1 cellular context compared by ENCODE assay signal in genomic region chr5:39186722-39187539, GRCh38.
TF ChIP-seq lines count a peak whose summit lies in the region.

No MANE protein-coding gene starts in this region.

TF ChIP-seq in K562, 482 proteins besides CTCF, POLR2A, EP300 and RAD21 (continued from another document and continues in another):
- peak; percentile 76 for TF ChIP-seq SOX6 (IDR thresholded peaks at IDR 0.05)
- peak; percentile 96 for TF ChIP-seq CHD4 (IDR thresholded peaks at IDR 0.05; ENCODE audit: insufficient read depth, insufficient replicate concordance, low read depth, low read length, poor library complexity, severe bottlenecking)
- 0 out of 4 replicates have a peak, but pooled peaks of 1 of the 2 experiments have one; percentile 37 for TF ChIP-seq TEAD1 (CRISPR knock-in tag; IDR thresholded peaks at IDR 0.05)
- TF ChIP-seq ZNF239 (CRISPR knock-in tag; IDR thresholded peaks at IDR 0.05), result peak; percentile 14; the same call in 1 of the 2 replicates
- TF ChIP-seq CBFA2T3 (IDR thresholded peaks at IDR 0.05), result peak; percentile 88
- TF ChIP-seq ARID3A (IDR thresholded peaks at IDR 0.05; ENCODE audit: borderline replicate concordance, low read depth, low read length), result 0 out of 2 replicates have a peak, but pooled peaks have one; percentile 46
- peak; percentile 64 to 73 for TF ChIP-seq KDM1A (IDR thresholded peaks at IDR 0.05)
- TF ChIP-seq MTA1 (IDR thresholded peaks at IDR 0.05; ENCODE audit: borderline replicate concordance), result 0 out of 2 replicates have a peak, but pooled peaks have one; percentile 17
- TF ChIP-seq HDAC1 (IDR thresholded peaks at IDR 0.05), result peak in 1 of 2 experiments; percentile 54; a peak in 1 of 4 replicates
- TF ChIP-seq ZNF551 (CRISPR knock-in tag; IDR thresholded peaks at IDR 0.05), result no peak
- TF ChIP-seq HDAC2 (IDR thresholded peaks at IDR 0.05), result 0 out of 2 replicates have a peak, but pooled peaks have one; percentile 47
- TF ChIP-seq KLF16 (IDR thresholded peaks at IDR 0.05), result peak; percentile 64; the same call in 1 of the 2 replicates
- TF ChIP-seq MEIS2 (IDR thresholded peaks at IDR 0.05; ENCODE audit: partially characterized antibody), result peak; percentile 48
- 0 out of 2 replicates have a peak, but pooled peaks have one; percentile 43 for TF ChIP-seq HMBOX1 (IDR thresholded peaks at IDR 0.05)
- peak; percentile 72; the same call in 1 of the 2 replicates for TF ChIP-seq TCF7 (IDR thresholded peaks at IDR 0.05; ENCODE audit: borderline replicate concordance)
- TF ChIP-seq ZNF639 (CRISPR knock-in tag; conservative IDR thresholded peaks at IDR 0.05 in 1 of 2, IDR thresholded peaks at IDR 0.05 in 1 of 2), result 0 out of 4 replicates have a peak, but pooled peaks of 1 of the 2 experiments have one; percentile 27
- no peak for TF ChIP-seq FOXO4 (CRISPR knock-in tag; IDR thresholded peaks at IDR 0.05)
- TF ChIP-seq PHB (CRISPR knock-in tag; IDR thresholded peaks at IDR 0.05), result no peak
- TF ChIP-seq TAL1 (IDR thresholded peaks at IDR 0.05), result peak; percentile 79
- TF ChIP-seq SNAPC5 (CRISPR knock-in tag; IDR thresholded peaks at IDR 0.05), result no peak
- TF ChIP-seq HDAC8 (tag; IDR thresholded peaks at IDR 0.05), result no peak
- TF ChIP-seq MNT (conservative IDR thresholded peaks at IDR 0.05), result no peak
- TF ChIP-seq MECOM (CRISPR knock-in tag; IDR thresholded peaks at IDR 0.05), result 0 out of 2 replicates have a peak, but pooled peaks have one; percentile 48
- TF ChIP-seq LEF1 (IDR thresholded peaks at IDR 0.05), result peak; percentile 75; the same call in 1 of the 2 replicates
- no peak for TF ChIP-seq MBD1 (CRISPR knock-in tag; IDR thresholded peaks at IDR 0.05)
- TF ChIP-seq TEAD4 (IDR thresholded peaks at IDR 0.05; ENCODE audit: low read length), result peak; percentile 85
- TF ChIP-seq TEAD4 (CRISPR knock-in tag; IDR thresholded peaks at IDR 0.05; ENCODE audit: borderline replicate concordance), result no peak
- TF ChIP-seq ARID4B (CRISPR knock-in tag; IDR thresholded peaks at IDR 0.05), result no peak
- no peak for TF ChIP-seq ZNF609 (CRISPR knock-in tag; IDR thresholded peaks at IDR 0.05; ENCODE audit: borderline replicate concordance)
- peak; percentile 85 for TF ChIP-seq SMARCA4 (IDR thresholded peaks at IDR 0.05)
- 0 out of 2 replicates have a peak, but pooled peaks have one; percentile 23 for TF ChIP-seq CEBPB (tag; IDR thresholded peaks at IDR 0.05)
- TF ChIP-seq HES1 (IDR thresholded peaks at IDR 0.05; ENCODE audit: low read depth), result no peak
- TF ChIP-seq NFIX (CRISPR knock-in tag; IDR thresholded peaks at IDR 0.05; ENCODE audit: low read depth), result no peak
- peak; percentile 91 for TF ChIP-seq BCOR (IDR thresholded peaks at IDR 0.05)
- TF ChIP-seq KLF1 (tag; IDR thresholded peaks at IDR 0.05), result no peak
- 0 out of 3 replicates have a peak, but pooled peaks of 1 of the 2 experiments have one; percentile 21 for TF ChIP-seq CBX3 (IDR thresholded peaks at IDR 0.05; ENCODE audit: borderline replicate concordance in 1 of 2, low read length in 2 of 2)
- no peak for TF ChIP-seq NBN (IDR thresholded peaks at IDR 0.05; ENCODE audit: low read depth)
- no peak; the same call in 1 of the 2 replicates for TF ChIP-seq NCOA1 (IDR thresholded peaks at IDR 0.05; ENCODE audit: low read depth)
- TF ChIP-seq TCF3 (CRISPR knock-in tag; IDR thresholded peaks at IDR 0.05), result peak; percentile 77
- TF ChIP-seq SP1 (CRISPR knock-in tag; IDR thresholded peaks at IDR 0.05), result peak; percentile 43; the same call in 1 of the 2 replicates
